9 cellular contexts compared by ENCODE assay signal in genomic region chr10:122703483-122704448, GRCh38. TPM values are rescaled to one million over a fixed set of nuclear protein-coding genes. Genes with fewer than 3 reads are reported as not detected.
DNase-seq lines count a peak whose midpoint lies in the region; ATAC-seq and TF ChIP-seq lines count a peak whose summit lies in the region.
"Had no signal": no experiment of that assay in that cellular context is flagged by ENCODE, and none has a peak within 500 bp of the region (broad histone marks: within the 10 kb centered on the region; RNA-seq: fewer than 3 reads in every experiment).

No MANE protein-coding gene starts in this region.

- no peak overlapping the region for H3K4me2 ChIP-seq in Karpas-422 (ENCODE audit: low read depth, low read length, poor library complexity, severe bottlenecking)

- H3K27me3 ChIP-seq in Karpas-422 (ENCODE audit: low read length): no peaks in the 10 kb centered on the region
- H3K27me3 ChIP-seq in SJCRH30: no peaks in the 10 kb centered on the region
- no peaks in the 10 kb centered on the region for H3K27me3 ChIP-seq in adrenal gland

- 39 to 47% (median 42%) methylated on average over 8 to 9 of the region's 9 CpGs for WGBS in adrenal gland, 4 donors

- H3K9ac ChIP-seq in Karpas-422 (ENCODE audit: low read length): no peak overlapping the region

- H4K20me1 ChIP-seq in Karpas-422 (ENCODE audit: insufficient read depth, low read depth, low read length): no peaks in the 10 kb centered on the region

- H3K9me2 ChIP-seq in Karpas-422 (replicated peaks; ENCODE audit: insufficient read depth, low read length): no peaks in the 10 kb centered on the region

- TF ChIP-seq POLR2A in adrenal gland (IDR thresholded peaks at IDR 0.05): no peak

- H3K27ac ChIP-seq in Karpas-422 (ENCODE audit: low read length) (no peak overlapping the region), SJCRH30 (no peak overlapping the region), adrenal gland (no peak overlapping the region)
- H3K27ac ChIP-seq: skin epidermis had no signal

- peak; percentile 62 for ATAC-seq in GM18502 (IDR thresholded peaks at IDR 0.05; ENCODE audit: poor library complexity, unreplicated experiment)
- peak; percentile 97 for ATAC-seq in left ventricle myocardium superior
- no peak for ATAC-seq in GM19035 (IDR thresholded peaks at IDR 0.05; ENCODE audit: unreplicated experiment)

- H3K4me3 ChIP-seq in Karpas-422 (ENCODE audit: low read length): no peak overlapping the region
- H3K4me3 ChIP-seq in SJCRH30: no peak overlapping the region
- H3K4me3 ChIP-seq in adrenal gland: no peak overlapping the region
- H3K4me3 ChIP-seq in retinal pigment epithelial cell (ENCODE audit: low read length): no peak overlapping the region
- H3K4me3 ChIP-seq: skin epidermis had no signal

- H3K4me1 ChIP-seq in Karpas-422 (ENCODE audit: low read length) (no peaks in the 10 kb centered on the region), SJCRH30 (no peaks in the 10 kb centered on the region), adrenal gland (replicated peaks in 1 of 2) (no peaks in the 10 kb centered on the region)

- H2AFZ ChIP-seq in Karpas-422 (ENCODE audit: low read length): no peak overlapping the region

- no peaks in the 10 kb centered on the region for H3K79me2 ChIP-seq in Karpas-422 (ENCODE audit: low read length)

- H3K36me3 ChIP-seq in Karpas-422 (ENCODE audit: insufficient read depth, low read length) (no peaks in the 10 kb centered on the region), SJCRH30 (no peaks in the 10 kb centered on the region), adrenal gland (replicated peaks in 1 of 2) (no peaks in the 10 kb centered on the region)

- H3K9me3 ChIP-seq in Karpas-422 (ENCODE audit: low read length) (no peaks in the 10 kb centered on the region), SJCRH30 (replicated peaks) (no peaks in the 10 kb centered on the region), adrenal gland (replicated peaks in 1 of 3) (no peaks in the 10 kb centered on the region)

- TF ChIP-seq CTCF in adrenal gland (IDR thresholded peaks at IDR 0.05): peak; percentile 65 to 82 (median 76)
- peak; percentile 94 for TF ChIP-seq CTCF in retinal pigment epithelial cell (conservative IDR thresholded peaks at IDR 0.05; ENCODE audit: low read depth, low read length)

- intact Hi-C loops in adrenal gland (cut with DNase I): loop anchor here (2.0 to 5.0 kb wide), 2 partner anchors 55 to 56 kb away; no protein-coding TSS in a partner anchor
- intact Hi-C loops in left ventricle myocardium superior (cut with micrococcal nuclease): loop anchor here (5.0 to 10.0 kb wide), 2 partner anchors 56 to 269 kb away; no protein-coding TSS in a partner anchor

- DNase-seq in AG08395 (ENCODE audit: low spot score) (peak; percentile 86), Karpas-422 (peak; percentile 85), SJCRH30 (peak; percentile 74 to 84), adrenal gland (peak; percentile 61 to 80 (median 69)), left ventricle myocardium superior (peak; percentile 83), retinal pigment epithelial cell (ENCODE audit: low read depth) (no peak)

RNA-seq across cellular contexts. Expression of gene C10orf120, which starts 4.1 kb away (rescaled TPM):
- total RNA-seq in Karpas-422 (2014; rRNA removed; shearing (Covaris generic); ENCODE audit: low replicate concordance): not detected in 2 replicates
- not detected in 2 replicates for total RNA-seq in SJCRH30 (2014; rRNA removed; shearing (Covaris generic))
- total RNA-seq in adrenal gland (not detected), left ventricle myocardium superior (not detected)
- polyA plus RNA-seq in adrenal gland: not detected
